In genomic region chr7:110484316-110484715, GRCh38 we compare ENCODE assay signal across 19 cellular contexts.
"Had no signal": no experiment of that assay in that cellular context is flagged by ENCODE, and none has a peak within 500 bp of the region (broad histone marks: within the 10 kb centered on the region; RNA-seq: fewer than 3 reads in every experiment).

No MANE protein-coding gene starts in this region.

- H3K27ac Mint-ChIP-seq: naive thymus-derived CD4-positive, alpha-beta T cell had no signal

- H3K4me3 Mint-ChIP-seq: naive thymus-derived CD4-positive, alpha-beta T cell had no signal

- H3K27me3 ChIP-seq: dorsolateral prefrontal cortex, esophagus muscularis mucosa, foreskin keratinocyte, gastrocnemius medialis, heart right ventricle, left lung had no signal

- H3K27ac ChIP-seq: coronary artery, dorsolateral prefrontal cortex, esophagus muscularis mucosa, foreskin keratinocyte, gastrocnemius medialis, heart right ventricle, left lung, lower lobe of right lung had no signal

- DNase-seq: dermis blood vessel endothelial cell; dorsolateral prefrontal cortex; effector CD4-positive, alpha-beta T cell; effector memory CD4-positive, alpha-beta T cell; foreskin keratinocyte; gastrocnemius medialis; glutamatergic neuron; head of caudate nucleus; heart right ventricle; hippocampal formation; left cardiac atrium; left lung; left ventricle myocardium superior; lower lobe of right lung; mesenchymal stem cell; midbrain; naive thymus-derived CD4-positive, alpha-beta T cell had no signal

- H3K4me3 ChIP-seq: coronary artery, dorsolateral prefrontal cortex, esophagus muscularis mucosa, gastrocnemius medialis, heart right ventricle, left lung, lower lobe of right lung had no signal

- H3K9me3 ChIP-seq: gastrocnemius medialis had no signal

- H3K36me3 ChIP-seq: esophagus muscularis mucosa, gastrocnemius medialis, heart right ventricle, left lung, lower lobe of right lung had no signal

- ATAC-seq: foreskin keratinocyte; gastrocnemius medialis; heart right ventricle; left cardiac atrium; left lung; left ventricle myocardium superior; lower lobe of right lung; naive thymus-derived CD4-positive, alpha-beta T cell had no signal

- H3K4me1 Mint-ChIP-seq: naive thymus-derived CD4-positive, alpha-beta T cell had no signal
